In the genomic region with DNA sequence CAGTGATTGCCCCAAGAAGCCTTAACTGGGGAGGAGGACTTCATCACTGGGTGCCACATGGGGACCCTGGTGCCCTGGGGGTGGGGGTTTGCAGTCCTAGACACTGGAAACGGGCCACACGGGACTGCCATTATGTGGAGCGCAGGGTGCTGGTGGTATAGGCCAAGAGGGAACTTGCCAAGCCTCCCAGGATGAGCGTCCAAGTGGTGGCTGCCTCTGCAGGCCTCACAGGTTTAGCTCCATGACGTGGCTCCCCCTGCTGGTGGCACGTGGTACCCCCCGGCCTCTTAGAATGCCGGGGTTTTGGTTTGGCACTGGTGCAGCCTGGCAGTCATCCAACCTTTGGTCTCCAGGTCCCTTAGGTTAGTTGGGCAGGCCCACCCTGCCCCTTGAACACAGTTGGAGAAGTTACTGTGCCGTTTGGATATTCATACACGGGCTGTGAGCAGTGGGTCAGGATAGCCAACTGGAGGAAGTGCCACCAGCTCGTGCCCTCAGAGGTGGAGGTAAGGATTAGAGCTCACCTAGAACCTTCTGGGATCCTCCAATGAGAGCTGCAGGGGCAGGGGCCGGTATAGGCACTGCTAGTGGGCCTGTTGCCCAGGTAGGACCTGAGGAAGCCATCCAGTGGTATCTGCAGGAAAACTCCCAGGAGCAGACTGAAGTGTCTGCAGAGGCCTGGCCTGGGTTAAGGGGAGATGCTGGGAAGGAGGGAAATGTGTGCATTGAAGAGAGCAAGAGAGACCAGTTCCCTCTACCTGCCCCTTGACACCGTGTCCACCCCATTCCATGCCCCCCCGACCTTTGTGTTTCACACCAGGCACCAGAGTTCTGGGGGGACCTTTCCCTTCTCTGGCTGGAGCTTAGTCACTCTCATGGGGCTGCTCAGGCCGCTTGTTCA, we compare ENCODE assay signal across 8 cellular contexts. TPM values are rescaled to one million over a fixed set of nuclear protein-coding genes. Genes with fewer than 3 reads are reported as not detected.
DNase-seq lines count a peak whose midpoint lies in the region; ATAC-seq, FAIRE-seq and TF ChIP-seq lines count a peak whose summit lies in the region.

No MANE protein-coding gene starts in this region.

- H3K4me1 ChIP-seq in HepG2 (ENCODE audit: insufficient read depth, low read length) = peaks cover 67% of the 10 kb centered on the region

- CTCF ChIA-PET in HepG2 (lab: Yijun Ruan, JAX; ENCODE audit: low intra/inter-chr PET ratio, low total read pairs) = interaction anchor here (1.1 to 5.5 kb wide), 5 partner anchors 28 to 102 kb away, joined by 3 to 82 read pairs (median 10); no protein-coding TSS in a partner anchor

- TF ChIP-seq EP300 in HepG2 (IDR thresholded peaks at IDR 0.05; ENCODE audit: low read depth in 2 of 2, low read length in 2 of 2) (0 out of 4 replicates have a peak, but pooled peaks of 1 of the 2 experiments have one; percentile 18), HepG2 (CRISPR knock-in tag; IDR thresholded peaks at IDR 0.05; ENCODE audit: borderline replicate concordance) (no peak)

- peak; percentile 86 for FAIRE-seq in HepG2 (lab: Jason Lieb, UNC)

- H3K4me2 ChIP-seq in HepG2 (ENCODE audit: low read depth, low read length) = no peak overlapping the region

- H3K27ac ChIP-seq in HepG2 (ENCODE audit: extremely low read length, insufficient read depth, low read length) = peak overlapping the region; percentile 37

- H3K36me3 Mint-ChIP-seq in activated CD4-positive, alpha-beta T cell treated with anti-CD3 and anti-CD28 coated beads, Interleukin-2, amount 10 ng/mL, durations not matched to agents 24 days and 14 days (ENCODE audit: low read depth) = peaks cover 42% of the 10 kb centered on the region
- H3K36me3 Mint-ChIP-seq in dendritic cell treated with granulocyte-macrophage colony-stimulating factor and Interleukin-4, amounts not matched to agents 40 ng/mL and 50 ng/mL, for 4 days (ENCODE audit: low read depth) = peaks cover 60% of the 10 kb centered on the region

- H3K27ac Mint-ChIP-seq in activated CD4-positive, alpha-beta T cell treated with anti-CD3 and anti-CD28 coated beads, Interleukin-2, amount 10 ng/mL, durations not matched to agents 24 days and 14 days = peak overlapping the region; percentile 95
- peak overlapping the region; percentile 85 for H3K27ac Mint-ChIP-seq in dendritic cell treated with granulocyte-macrophage colony-stimulating factor and Interleukin-4, amounts not matched to agents 40 ng/mL and 50 ng/mL, for 4 days

- peaks cover 39% of the 10 kb centered on the region for H4K20me1 ChIP-seq in HepG2 (ENCODE audit: insufficient read depth, low read length)

- H3K79me2 ChIP-seq in HepG2 (ENCODE audit: insufficient read depth, low read length) = peaks cover 36% of the 10 kb centered on the region

- H3K4me3 ChIP-seq in HepG2 (replicated peaks in 1 of 3; ENCODE audit: insufficient read depth in 1 of 3, low read depth in 2 of 3, low read length in 3 of 3) = no peak overlapping the region

- TF ChIP-seq CTCF in HepG2 (CRISPR knock-in tag; IDR thresholded peaks at IDR 0.05) = peak; percentile 97

- peak; percentile 95 for TF ChIP-seq RAD21 in HepG2 (CRISPR knock-in tag; IDR thresholded peaks at IDR 0.05)

- peak overlapping the region; percentile 79 for H3K4me3 Mint-ChIP-seq in activated CD4-positive, alpha-beta T cell treated with anti-CD3 and anti-CD28 coated beads, Interleukin-2, amount 10 ng/mL, durations not matched to agents 24 days and 14 days
- H3K4me3 Mint-ChIP-seq in dendritic cell treated with granulocyte-macrophage colony-stimulating factor and Interleukin-4, amounts not matched to agents 40 ng/mL and 50 ng/mL, for 4 days = peak overlapping the region; percentile 23

- no peak overlapping the region for H3K9ac ChIP-seq in HepG2 (ENCODE audit: insufficient read depth, low read depth, low read length)

- no peaks in the 10 kb centered on the region for H3K27me3 ChIP-seq in HepG2 (ENCODE audit: control insufficient read depth in 1 of 2, insufficient read depth in 2 of 2, low read length in 2 of 2)

- no peak overlapping the region for H2AFZ ChIP-seq in HepG2 (ENCODE audit: low read length)

- in situ Hi-C loops in HepG2 (cut with HindIII; ENCODE audit: extremely low pct_ligation_motif_present, low pct_unique_long_range_greater_than_20kb) = loop anchor here (5.0 kb wide), 2 partner anchors 37 to 102 kb away; no protein-coding TSS in a partner anchor

- BruUV-seq in HepG2 (replicated peaks; lab: Mats Ljungman, UMichigan) = no TSS peak

- peak in 1 of 2 experiments; percentile 82; a peak in 2 of 4 replicates for TF ChIP-seq POLR2A in HepG2 (IDR thresholded peaks at IDR 0.05; ENCODE audit: insufficient read depth in 1 of 2, low read depth in 2 of 2, low read length in 2 of 2)

- DNase-seq in DMS53 treated with DMSO at 0.1 percent for 48 hours (lab: John Stamatoyannopoulos, UW; ENCODE audit: unreplicated experiment) (peak; percentile 71), NCI-H526 (lab: John Stamatoyannopoulos, UW) (peak; percentile 82 to 94), HepG2 (ENCODE audit: low spot score) (peak; percentile 90)
- DNase-seq in activated CD4-positive, alpha-beta T cell treated with anti-CD3 and anti-CD28 coated beads, Interleukin-2, amount 10 ng/mL, durations not matched to agents 24 days and 14 days = peak; percentile 96
- peak; percentile 88 for DNase-seq in stimulated activated CD4-positive, alpha-beta T cell treated with anti-CD3 and anti-CD28 coated beads, Interleukin-4, amount 100 ng/mL, for 1 hour

- H3K9me3 Mint-ChIP-seq in activated CD4-positive, alpha-beta T cell treated with anti-CD3 and anti-CD28 coated beads, Interleukin-2, amount 10 ng/mL, durations not matched to agents 24 days and 14 days = no peaks in the 10 kb centered on the region
- H3K9me3 Mint-ChIP-seq in dendritic cell treated with granulocyte-macrophage colony-stimulating factor and Interleukin-4, amounts not matched to agents 40 ng/mL and 50 ng/mL, for 4 days = no peaks in the 10 kb centered on the region

- peaks cover 22% of the 10 kb centered on the region for H3K4me1 Mint-ChIP-seq in activated CD4-positive, alpha-beta T cell treated with anti-CD3 and anti-CD28 coated beads, Interleukin-2, amount 10 ng/mL, durations not matched to agents 24 days and 14 days
- peaks cover 73% of the 10 kb centered on the region for H3K4me1 Mint-ChIP-seq in dendritic cell treated with granulocyte-macrophage colony-stimulating factor and Interleukin-4, amounts not matched to agents 40 ng/mL and 50 ng/mL, for 4 days (ENCODE audit: low read depth)

- 42% methylated on average over 12 of the region's 15 CpGs for WGBS in HepG2 (ENCODE audit: low lambda C conversion rate)

- POLR2A ChIA-PET in HepG2 (lab: Yijun Ruan, JAX) = interaction anchor here (1.0 to 5.7 kb wide), 15 partner anchors 10 to 250 kb away, joined by 3 to 26 read pairs (median 7); a partner anchor contains a TSS

- H3K9me3 ChIP-seq in HepG2 (ENCODE audit: low read length) = no peaks in the 10 kb centered on the region

- H3K36me3 ChIP-seq in HepG2 (replicated peaks in 1 of 2; ENCODE audit: control insufficient read depth in 1 of 2, insufficient read depth in 2 of 2, low read length in 2 of 2) = peaks cover 15 to 17% of the 10 kb centered on the region in 2 experiments

- intact Hi-C loops in activated CD4-positive, alpha-beta T cell treated with anti-CD3 and anti-CD28 coated beads, Interleukin-2, amount 10 ng/mL, durations not matched to agents 24 days and 14 days (cut with micrococcal nuclease) = loop anchor here (1.0 to 2.0 kb wide), 3 partner anchors 65 to 102 kb away; a partner anchor contains a TSS
- intact Hi-C loops in dendritic cell treated with granulocyte-macrophage colony-stimulating factor and Interleukin-4, amounts not matched to agents 40 ng/mL and 50 ng/mL, for 4 days (cut with micrococcal nuclease) = loop anchor here (1.0 kb wide), 1 partner anchor 37 kb away; no protein-coding TSS in a partner anchor
- intact Hi-C loops in HepG2 (cut with micrococcal nuclease; ENCODE audit: unreplicated experiment) = loop anchor here (2.0 to 5.0 kb wide), 3 partner anchors 27 to 252 kb away; a partner anchor contains a TSS

- peak; percentile 28 for ATAC-seq in HG03159 (IDR thresholded peaks at IDR 0.05; ENCODE audit: unreplicated experiment)
- peak; percentile 40 for ATAC-seq in HepG2
- ATAC-seq in HG02642 (IDR thresholded peaks at IDR 0.05; ENCODE audit: poor library complexity, unreplicated experiment) = no peak

- no peaks in the 10 kb centered on the region for H3K27me3 Mint-ChIP-seq in activated CD4-positive, alpha-beta T cell treated with anti-CD3 and anti-CD28 coated beads, Interleukin-2, amount 10 ng/mL, durations not matched to agents 24 days and 14 days
- no peaks in the 10 kb centered on the region for H3K27me3 Mint-ChIP-seq in dendritic cell treated with granulocyte-macrophage colony-stimulating factor and Interleukin-4, amounts not matched to agents 40 ng/mL and 50 ng/mL, for 4 days

RNA-seq across cellular contexts. Expression of a gene that starts 5.7 kb away (rescaled TPM):
- 2,376 and 2,379 TPM in 2 replicates for total RNA-seq in activated CD4-positive, alpha-beta T cell treated with anti-CD3 and anti-CD28 coated beads, Interleukin-2, amount 10 ng/mL, durations not matched to agents 24 days and 14 days
- 1,086 and 1,212 TPM in 2 replicates for total RNA-seq in HepG2 (2016; rRNA removed; fragmentation: Illumina TruSeq; extraction: Trizol)
- 383 and 429 TPM in 2 replicates for total RNA-seq in HepG2 (2016; cell fraction: cytosol; rRNA removed; fragmentation: Illumina TruSeq; extraction: Trizol; ENCODE audit: low read depth)
- 1,123 and 1,183 TPM in 2 replicates for total RNA-seq in HepG2 (2016; cell fraction: insoluble cytoplasmic fraction; rRNA removed; fragmentation: Illumina TruSeq; extraction: Trizol)
- total RNA-seq in HepG2 (2016; cell fraction: membrane; rRNA removed; fragmentation: Illumina TruSeq; extraction: Trizol) = 561 and 605 TPM in 2 replicates
- 429 and 440 TPM in 2 replicates for total RNA-seq in HepG2 (2016; cell fraction: nucleus; rRNA removed; fragmentation: Illumina TruSeq; extraction: Trizol)
- polyA plus RNA-seq in HepG2 (2011; rRNA removed) = 174 and 190 TPM in 2 replicates
- polyA plus RNA-seq in HepG2 (2011; cell fraction: cytosol; rRNA removed) = 192 and 196 TPM in 2 replicates
- 112 and 149 TPM in 2 replicates for polyA plus RNA-seq in HepG2 (2011; cell fraction: nucleus; rRNA removed)
- polyA plus RNA-seq in HepG2 (2012) = 399 and 565 TPM in 2 replicates
- polyA plus RNA-seq in HepG2 (2016; cell fraction: cytosol; fragmentation: Illumina TruSeq; extraction: Trizol; ENCODE audit: low read depth) = 460 and 492 TPM in 2 replicates
- 2,053 and 2,108 TPM in 2 replicates for polyA plus RNA-seq in HepG2 (2016; cell fraction: insoluble cytoplasmic fraction; fragmentation: Illumina TruSeq; extraction: Trizol; ENCODE audit: low read depth)
- polyA plus RNA-seq in HepG2 (2016; cell fraction: membrane; fragmentation: Illumina TruSeq; extraction: Trizol; ENCODE audit: low read depth) = 673 and 705 TPM in 2 replicates
- polyA plus RNA-seq in HepG2 (2016; cell fraction: nucleus; fragmentation: Illumina TruSeq; extraction: Trizol; ENCODE audit: insufficient read depth, low read depth) = 1,089 and 1,130 TPM in 2 replicates
- polyA minus RNA-seq in HepG2 (2011; rRNA and poly(A)+ RNA removed; ENCODE audit: low replicate concordance) = 146 and 188 TPM in 2 replicates
- 210 and 216 TPM in 2 replicates for polyA minus RNA-seq in HepG2 (2011; cell fraction: cytosol; rRNA and poly(A)+ RNA removed)
- polyA minus RNA-seq in HepG2 (2011; cell fraction: nucleus; rRNA and poly(A)+ RNA removed) = 83.7 and 96.4 TPM in 2 replicates
